Comparison of ENCODE assay signal across 30 cellular contexts in the genomic region with DNA sequence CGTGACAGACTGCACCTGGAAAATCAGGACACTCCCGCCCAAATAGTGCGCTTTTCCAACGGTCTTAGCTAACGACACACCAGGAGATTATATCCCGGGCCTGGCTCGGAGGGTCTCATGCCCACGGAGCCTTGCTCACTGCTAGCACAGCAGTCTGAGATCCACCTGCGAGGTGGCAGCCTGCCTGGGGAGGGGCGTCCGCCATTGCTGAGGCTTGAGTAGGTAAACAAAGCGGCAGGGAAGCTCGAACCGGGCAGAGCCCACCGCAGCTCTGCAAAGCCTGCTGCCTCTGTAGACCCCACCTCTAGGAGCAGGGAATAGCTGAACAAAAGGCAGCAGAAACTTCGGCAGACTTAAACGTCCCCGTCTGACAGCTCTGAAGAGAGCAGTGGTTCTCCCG. TPM values are rescaled to one million over a fixed set of nuclear protein-coding genes. Genes with fewer than 3 reads are reported as not detected.
"Had no signal": no experiment of that assay in that cellular context is flagged by ENCODE, and none has a peak within 500 bp of the region (broad histone marks: within the 10 kb centered on the region; RNA-seq: fewer than 3 reads in every experiment).

No MANE protein-coding gene starts in this region.

- ATAC-seq: esophagus mucosa, gastrocnemius medialis, heart right ventricle, left cardiac atrium, left lung, left ventricle myocardium superior, lower lobe of right lung, mucosa of descending colon had no signal

- DNase-seq: dermis blood vessel endothelial cell; dorsolateral prefrontal cortex; effector CD4-positive, alpha-beta T cell; effector memory CD4-positive, alpha-beta T cell; erythroblast; esophagus squamous epithelium; foreskin fibroblast; foreskin melanocyte; gastrocnemius medialis; glutamatergic neuron; head of caudate nucleus; heart right ventricle; hippocampal formation; left cardiac atrium; left lung; left ventricle myocardium superior; lower lobe of right lung; mesenchymal stem cell; mucosa of descending colon had no signal

- H3K27ac ChIP-seq: coronary artery, dorsolateral prefrontal cortex, epithelial cell of prostate, esophagus squamous epithelium, gastrocnemius medialis, heart right ventricle, left lung, lower lobe of right lung had no signal

- H3K4me3 Mint-ChIP-seq: mesothelial cell of epicardium had no signal

- H3K27me3 ChIP-seq: dorsolateral prefrontal cortex, esophagus squamous epithelium, gastrocnemius medialis, heart right ventricle, left lung had no signal

- H3K9me3 ChIP-seq: esophagus squamous epithelium, gastrocnemius medialis, heart right ventricle, left lung, lower lobe of right lung, mucosa of descending colon had no signal

- H3K4me3 ChIP-seq: coronary artery, dorsolateral prefrontal cortex, esophagus squamous epithelium, gastrocnemius medialis, heart right ventricle, left lung, lower lobe of right lung, mucosa of descending colon had no signal

- H3K9me3 Mint-ChIP-seq: mesothelial cell of epicardium had no signal

- H3K27ac Mint-ChIP-seq: mesothelial cell of epicardium had no signal

RNA-seq across cellular contexts. Expression of a gene that starts 14.8 kb away (rescaled TPM):
- total RNA-seq: cerebellum, dermis blood vessel endothelial cell, esophagus mucosa, esophagus squamous epithelium, gastrocnemius medialis, glomerular endothelial cell, kidney epithelial cell, left cardiac atrium, left lung, left ventricle myocardium superior, lower leg skin, lower lobe of right lung, lung microvascular endothelial cell, mesenteric fat pad, mucosa of descending colon had no signal
- polyA plus RNA-seq: heart right ventricle, keratinocyte had no signal
